In genomic region chr1:161749509-161750407, GRCh38 we compare ENCODE assay signal across 8 cellular contexts. TPM values are rescaled to one million over a fixed set of nuclear protein-coding genes. Genes with fewer than 3 reads are reported as not detected.
DNase-seq lines count a peak whose midpoint lies in the region; ATAC-seq and TF ChIP-seq lines count a peak whose summit lies in the region.

Gene DUSP12 (plus strand): TSS chr1:161749786. CDS start chr1:161749802, 16 bp downstream.

- peak within 1 kb of the TSS; percentile 78 for H3K4me3 ChIP-seq in GM08714 (ENCODE audit: low read length)
- H3K4me3 ChIP-seq in HFF-Myc (replicated peaks; ENCODE audit: low read depth, low read length) = peak within 1 kb of the TSS; percentile 96
- H3K4me3 ChIP-seq in NB4 (ENCODE audit: low read depth, low read length) = peak within 1 kb of the TSS; percentile 95
- H3K4me3 ChIP-seq in testis = peak within 1 kb of the TSS; percentile 69 to 97

- DNase-seq in HFF-Myc (ENCODE audit: extremely low read depth, low read depth) = peak; percentile 82
- peak; percentile 98 for DNase-seq in NB4 (ENCODE audit: low read depth)
- peak; percentile 94 for DNase-seq in globus pallidus (ENCODE audit: low spot score)
- DNase-seq in occipital lobe (lab: John Stamatoyannopoulos, UW) = peak; percentile 94
- peak; percentile 97 for DNase-seq in testis

- peak; percentile 99 for ATAC-seq in SK-N-SH treated with all-trans-retinoic acid at 6 μM for 48 hours

- TF ChIP-seq POLR2A in NB4 (IDR thresholded peaks at IDR 0.05; ENCODE audit: extremely low read depth, insufficient read length) (peak; percentile 67), testis (IDR thresholded peaks at IDR 0.05) (no peak)

- H3K4me3 Mint-ChIP-seq in activated naive CD4-positive, alpha-beta T cell treated with anti-CD3 and anti-CD28 coated beads, Interleukin-2, amount 50 U/mL, for 24 hours = peak within 1 kb of the TSS; percentile 99

- H3K36me3 Mint-ChIP-seq in activated naive CD4-positive, alpha-beta T cell treated with anti-CD3 and anti-CD28 coated beads, Interleukin-2, amount 50 U/mL, for 24 hours = peaks cover 14% of the 10 kb centered on the region

- no peaks in the 10 kb centered on the region for H3K36me3 ChIP-seq in testis (ENCODE audit: low read depth, missing control alignments)

- no peak for TF ChIP-seq CTCF in HFF-Myc (IDR thresholded peaks at IDR 0.05; ENCODE audit: low read depth, low read length, missing control alignments)
- TF ChIP-seq CTCF in NB4 (IDR thresholded peaks at IDR 0.05; ENCODE audit: low read depth, low read length) = peak; percentile 28
- TF ChIP-seq CTCF in testis (IDR thresholded peaks at IDR 0.05) = no peak

- H3K9me3 Mint-ChIP-seq in activated naive CD4-positive, alpha-beta T cell treated with anti-CD3 and anti-CD28 coated beads, Interleukin-2, amount 50 U/mL, for 24 hours = no peaks in the 10 kb centered on the region

- peaks cover 5% of the 10 kb centered on the region for H3K27me3 Mint-ChIP-seq in activated naive CD4-positive, alpha-beta T cell treated with anti-CD3 and anti-CD28 coated beads, Interleukin-2, amount 50 U/mL, for 24 hours

- H3K27ac ChIP-seq in testis = peak within 1 kb of the TSS; percentile 48 to 88

- no peaks in the 10 kb centered on the region for H3K9me3 ChIP-seq in testis

- intact Hi-C loops in testis (cut with DNase I; ENCODE audit: low total_unique reads) = no loop called here

- H3K4me1 Mint-ChIP-seq in activated naive CD4-positive, alpha-beta T cell treated with anti-CD3 and anti-CD28 coated beads, Interleukin-2, amount 50 U/mL, for 24 hours = peaks cover 48% of the 10 kb centered on the region

- WGBS in testis, 2 donors = 0 to 1% methylated on average over 13 to 57 of the region's 65 CpGs

- peaks cover 5% of the 10 kb centered on the region for H3K4me1 ChIP-seq in testis

- peak within 1 kb of the TSS; percentile 93 for H3K27ac Mint-ChIP-seq in activated naive CD4-positive, alpha-beta T cell treated with anti-CD3 and anti-CD28 coated beads, Interleukin-2, amount 50 U/mL, for 24 hours

- H3K27me3 ChIP-seq in testis = no peaks in the 10 kb centered on the region

TF ChIP-seq in SK-N-SH treated with all-trans-retinoic acid at 6 μM for 48 hours, 23 proteins besides CTCF, POLR2A, EP300 and RAD21:
- no peak; the same call in 1 of the 2 replicates for TF ChIP-seq ZFP3 (CRISPR knock-in tag; IDR thresholded peaks at IDR 0.05)
- 0 out of 2 replicates have a peak, but pooled peaks have one; percentile 48 for TF ChIP-seq POU6F1 (CRISPR knock-in tag; IDR thresholded peaks at IDR 0.05; ENCODE audit: borderline replicate concordance, low read depth)
- TF ChIP-seq PATZ1 (CRISPR knock-in tag; IDR thresholded peaks at IDR 0.05; ENCODE audit: borderline replicate concordance) = 0 out of 2 replicates have a peak, but pooled peaks have one; percentile 8

RNA-seq across cellular contexts. Expression of gene DUSP12, which starts in this region (rescaled TPM):
- total RNA-seq in occipital lobe (83.0 TPM), testis (10 to 100 TPM; 23.6 to 31.8 TPM)
- 21.8 TPM for polyA plus RNA-seq in testis (ENCODE audit: insufficient read depth, low read depth, low replicate concordance)

Comparison
In these comparisons a context has a peak if more than half of its experiments do, and no peak if none do; other contexts are left out.
1. Peak in every context shown above with its lines: DNase-seq, ATAC-seq, H3K4me3 ChIP-seq and H3K27ac ChIP-seq.